Comparison of ENCODE assay signal across 1 cellular context in genomic region chr4:38133711-38134480, GRCh38.
A peak's percentile ranks its signal among the peaks of the same experiment; 100 is the strongest.
TF ChIP-seq lines count a peak whose summit lies in the region.

No MANE protein-coding gene starts in this region.

TF ChIP-seq in HepG2, 621 proteins besides CTCF, POLR2A, EP300 and RAD21 (continued from another document):
- TF ChIP-seq ZNF607 (CRISPR knock-in tag; IDR thresholded peaks at IDR 0.05; ENCODE audit: borderline replicate concordance) (no peak), HINFP (CRISPR knock-in tag; IDR thresholded peaks at IDR 0.05; ENCODE audit: low read depth) (0 out of 2 replicates have a peak, but pooled peaks have one; percentile 28), HDAC6 (IDR thresholded peaks at IDR 0.05; ENCODE audit: low read depth, low read length) (no peak), RORA (CRISPR knock-in tag; IDR thresholded peaks at IDR 0.05) (0 out of 2 replicates have a peak, but pooled peaks have one; percentile 26), KDM2A (CRISPR knock-in tag; IDR thresholded peaks at IDR 0.05; ENCODE audit: borderline replicate concordance, low read depth) (0 out of 2 replicates have a peak, but pooled peaks have one; percentile 2), POLR2AphosphoS5 (IDR thresholded peaks at IDR 0.05; ENCODE audit: low read depth, low read length) (peak; percentile 37; the same call in 1 of the 2 replicates), AGO2 (optimal IDR thresholded peaks at IDR 0.05; ENCODE audit: low read depth, low read length) (peak; percentile 37), RBM22 (optimal IDR thresholded peaks at IDR 0.05; ENCODE audit: low read length) (peak; percentile 78), ZZZ3 (CRISPR knock-in tag; IDR thresholded peaks at IDR 0.05; ENCODE audit: borderline replicate concordance) (no peak), ZNF317 (CRISPR knock-in tag; IDR thresholded peaks at IDR 0.05) (no peak), THAP8 (CRISPR knock-in tag; IDR thresholded peaks at IDR 0.05; ENCODE audit: borderline replicate concordance) (no peak), ZNF773 (CRISPR knock-in tag; IDR thresholded peaks at IDR 0.05; ENCODE audit: borderline replicate concordance) (no peak), MEIS2 (CRISPR knock-in tag; IDR thresholded peaks at IDR 0.05) (no peak), ZNF564 (CRISPR knock-in tag; IDR thresholded peaks at IDR 0.05) (no peak), TBP (CRISPR knock-in tag; IDR thresholded peaks at IDR 0.05) (no peak), ZNF781 (CRISPR knock-in tag; IDR thresholded peaks at IDR 0.05; ENCODE audit: borderline replicate concordance, not compliant biosample characterization) (no peak), BRD4 (CRISPR knock-in tag; IDR thresholded peaks at IDR 0.05) (peak; percentile 45; the same call in 1 of the 2 replicates), CBX2 (IDR thresholded peaks at IDR 0.05; ENCODE audit: low read depth, low read length) (no peak), CBX2 (CRISPR knock-in tag; IDR thresholded peaks at IDR 0.05; ENCODE audit: low read depth) (no peak), ZFX (CRISPR knock-in tag; IDR thresholded peaks at IDR 0.05; ENCODE audit: low read depth) (0 out of 2 replicates have a peak, but pooled peaks have one; percentile 9), FOXA1 (IDR thresholded peaks at IDR 0.05) (no peak), FOXA1 (CRISPR knock-in tag; IDR thresholded peaks at IDR 0.05) (no peak), ZNF460 (CRISPR knock-in tag; IDR thresholded peaks at IDR 0.05; ENCODE audit: borderline replicate concordance) (no peak), RBFOX2 (IDR thresholded peaks at IDR 0.05; ENCODE audit: low read depth, low read length) (peak; percentile 16), HNRNPK (IDR thresholded peaks at IDR 0.05; ENCODE audit: low read depth, low read length, poor library complexity, severe bottlenecking) (no peak), ATF1 (CRISPR knock-in tag; IDR thresholded peaks at IDR 0.05) (no peak), BHLHE40 (IDR thresholded peaks at IDR 0.05; ENCODE audit: low read length) (no peak), ZC3H13 (CRISPR knock-in tag; IDR thresholded peaks at IDR 0.05) (no peak)
- TF ChIP-seq, protein P1, sequence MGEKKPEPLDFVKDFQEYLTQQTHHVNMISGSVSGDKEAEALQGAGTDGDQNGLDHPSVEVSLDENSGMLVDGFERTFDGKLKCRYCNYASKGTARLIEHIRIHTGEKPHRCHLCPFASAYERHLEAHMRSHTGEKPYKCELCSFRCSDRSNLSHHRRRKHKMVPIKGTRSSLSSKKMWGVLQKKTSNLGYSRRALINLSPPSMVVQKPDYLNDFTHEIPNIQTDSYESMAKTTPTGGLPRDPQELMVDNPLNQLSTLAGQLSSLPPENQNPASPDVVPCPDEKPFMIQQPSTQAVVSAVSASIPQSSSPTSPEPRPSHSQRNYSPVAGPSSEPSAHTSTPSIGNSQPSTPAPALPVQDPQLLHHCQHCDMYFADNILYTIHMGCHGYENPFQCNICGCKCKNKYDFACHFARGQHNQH (CRISPR knock-in tag; IDR thresholded peaks at IDR 0.05) = no peak
- TF ChIP-seq, protein P2, sequence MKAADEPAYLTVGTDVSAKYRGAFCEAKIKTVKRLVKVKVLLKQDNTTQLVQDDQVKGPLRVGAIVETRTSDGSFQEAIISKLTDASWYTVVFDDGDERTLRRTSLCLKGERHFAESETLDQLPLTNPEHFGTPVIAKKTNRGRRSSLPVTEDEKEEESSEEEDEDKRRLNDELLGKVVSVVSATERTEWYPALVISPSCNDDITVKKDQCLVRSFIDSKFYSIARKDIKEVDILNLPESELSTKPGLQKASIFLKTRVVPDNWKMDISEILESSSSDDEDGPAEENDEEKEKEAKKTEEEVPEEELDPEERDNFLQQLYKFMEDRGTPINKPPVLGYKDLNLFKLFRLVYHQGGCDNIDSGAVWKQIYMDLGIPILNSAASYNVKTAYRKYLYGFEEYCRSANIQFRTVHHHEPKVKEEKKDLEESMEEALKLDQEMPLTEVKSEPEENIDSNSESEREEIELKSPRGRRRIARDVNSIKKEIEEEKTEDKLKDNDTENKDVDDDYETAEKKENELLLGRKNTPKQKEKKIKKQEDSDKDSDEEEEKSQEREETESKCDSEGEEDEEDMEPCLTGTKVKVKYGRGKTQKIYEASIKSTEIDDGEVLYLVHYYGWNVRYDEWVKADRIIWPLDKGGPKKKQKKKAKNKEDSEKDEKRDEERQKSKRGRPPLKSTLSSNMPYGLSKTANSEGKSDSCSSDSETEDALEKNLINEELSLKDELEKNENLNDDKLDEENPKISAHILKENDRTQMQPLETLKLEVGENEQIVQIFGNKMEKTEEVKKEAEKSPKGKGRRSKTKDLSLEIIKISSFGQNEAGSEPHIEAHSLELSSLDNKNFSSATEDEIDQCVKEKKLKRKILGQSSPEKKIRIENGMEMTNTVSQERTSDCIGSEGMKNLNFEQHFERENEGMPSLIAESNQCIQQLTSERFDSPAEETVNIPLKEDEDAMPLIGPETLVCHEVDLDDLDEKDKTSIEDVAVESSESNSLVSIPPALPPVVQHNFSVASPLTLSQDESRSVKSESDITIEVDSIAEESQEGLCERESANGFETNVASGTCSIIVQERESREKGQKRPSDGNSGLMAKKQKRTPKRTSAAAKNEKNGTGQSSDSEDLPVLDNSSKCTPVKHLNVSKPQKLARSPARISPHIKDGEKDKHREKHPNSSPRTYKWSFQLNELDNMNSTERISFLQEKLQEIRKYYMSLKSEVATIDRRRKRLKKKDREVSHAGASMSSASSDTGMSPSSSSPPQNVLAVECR (CRISPR knock-in tag; IDR thresholded peaks at IDR 0.05; ENCODE audit: borderline replicate concordance) = 0 out of 2 replicates have a peak, but pooled peaks have one; percentile 5
- TF ChIP-seq, protein P3, sequence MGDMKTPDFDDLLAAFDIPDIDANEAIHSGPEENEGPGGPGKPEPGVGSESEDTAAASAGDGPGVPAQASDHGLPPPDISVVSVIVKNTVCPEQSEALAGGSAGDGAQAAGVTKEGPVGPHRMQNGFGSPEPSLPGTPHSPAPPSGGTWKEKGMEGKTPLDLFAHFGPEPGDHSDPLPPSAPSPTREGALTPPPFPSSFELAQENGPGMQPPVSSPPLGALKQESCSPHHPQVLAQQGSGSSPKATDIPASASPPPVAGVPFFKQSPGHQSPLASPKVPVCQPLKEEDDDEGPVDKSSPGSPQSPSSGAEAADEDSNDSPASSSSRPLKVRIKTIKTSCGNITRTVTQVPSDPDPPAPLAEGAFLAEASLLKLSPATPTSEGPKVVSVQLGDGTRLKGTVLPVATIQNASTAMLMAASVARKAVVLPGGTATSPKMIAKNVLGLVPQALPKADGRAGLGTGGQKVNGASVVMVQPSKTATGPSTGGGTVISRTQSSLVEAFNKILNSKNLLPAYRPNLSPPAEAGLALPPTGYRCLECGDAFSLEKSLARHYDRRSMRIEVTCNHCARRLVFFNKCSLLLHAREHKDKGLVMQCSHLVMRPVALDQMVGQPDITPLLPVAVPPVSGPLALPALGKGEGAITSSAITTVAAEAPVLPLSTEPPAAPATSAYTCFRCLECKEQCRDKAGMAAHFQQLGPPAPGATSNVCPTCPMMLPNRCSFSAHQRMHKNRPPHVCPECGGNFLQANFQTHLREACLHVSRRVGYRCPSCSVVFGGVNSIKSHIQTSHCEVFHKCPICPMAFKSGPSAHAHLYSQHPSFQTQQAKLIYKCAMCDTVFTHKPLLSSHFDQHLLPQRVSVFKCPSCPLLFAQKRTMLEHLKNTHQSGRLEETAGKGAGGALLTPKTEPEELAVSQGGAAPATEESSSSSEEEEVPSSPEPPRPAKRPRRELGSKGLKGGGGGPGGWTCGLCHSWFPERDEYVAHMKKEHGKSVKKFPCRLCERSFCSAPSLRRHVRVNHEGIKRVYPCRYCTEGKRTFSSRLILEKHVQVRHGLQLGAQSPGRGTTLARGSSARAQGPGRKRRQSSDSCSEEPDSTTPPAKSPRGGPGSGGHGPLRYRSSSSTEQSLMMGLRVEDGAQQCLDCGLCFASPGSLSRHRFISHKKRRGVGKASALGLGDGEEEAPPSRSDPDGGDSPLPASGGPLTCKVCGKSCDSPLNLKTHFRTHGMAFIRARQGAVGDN (CRISPR knock-in tag; IDR thresholded peaks at IDR 0.05) = peak; percentile 87
